35 cellular contexts compared by ENCODE assay signal in the genomic region with DNA sequence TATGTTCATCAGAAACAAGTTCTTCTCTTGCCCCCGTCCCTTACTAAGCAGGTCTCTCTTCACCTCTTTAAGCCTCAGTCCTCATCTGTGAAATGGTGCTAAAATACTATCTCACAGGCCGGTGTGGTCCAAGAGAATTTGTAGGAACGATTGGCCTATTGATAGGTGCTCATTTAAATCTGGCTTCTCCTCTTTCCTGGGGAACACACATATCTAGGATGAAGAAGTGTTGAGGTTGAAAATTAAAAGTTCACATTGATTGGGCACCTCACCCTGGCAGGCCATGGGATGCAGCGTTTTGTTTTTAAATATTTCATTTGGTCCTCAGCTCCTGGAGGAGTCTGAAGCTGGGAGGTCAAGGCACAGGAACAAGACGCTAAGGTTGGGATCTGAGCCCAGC. TPM values are rescaled to one million over a fixed set of nuclear protein-coding genes. Genes with fewer than 3 reads are reported as not detected.
"Had no signal": no experiment of that assay in that cellular context is flagged by ENCODE, and none has a peak within 500 bp of the region (broad histone marks: within the 10 kb centered on the region; RNA-seq: fewer than 3 reads in every experiment).

No MANE protein-coding gene starts in this region.

- H3K27me3 ChIP-seq: adrenal gland, ascending aorta, body of pancreas, brain microvascular endothelial cell, breast epithelium had no signal

- DNase-seq: activated effector memory CD4-positive, alpha-beta T cell treated with anti-CD3 and anti-CD28 coated beads, Interleukin-2, amount 50 U/mL, for 16 hours; activated effector memory CD4-positive, alpha-beta T cell treated with Interleukin-2 at 50 U/mL for 16 hours; activated gamma-delta T cell; activated gamma-delta T cell treated with Interleukin-2 at 50 U/mL for 16 hours; activated naive CD4-positive, alpha-beta T cell; activated naive CD4-positive, alpha-beta T cell treated with anti-CD3 and anti-CD28 coated beads for 36 hours; activated naive CD4-positive, alpha-beta T cell treated with anti-CD3 and anti-CD28 coated beads, Interleukin-2, amount 10 ng/mL, durations not matched to agents 7 days and 5 days; activated naive CD4-positive, alpha-beta T cell treated with anti-CD3 and anti-CD28 coated beads, Interleukin-2, amount 50 U/mL, for 16 hours; activated naive CD4-positive, alpha-beta T cell treated with Interleukin-2 at 50 U/mL for 16 hours; activated naive CD8-positive, alpha-beta T cell treated with anti-CD3 and anti-CD28 coated beads for 36 hours; activated naive CD8-positive, alpha-beta T cell treated with anti-CD3 and anti-CD28 coated beads, Interleukin-2, amount 10 ng/mL, durations not matched to agents 7 days and 5 days; activated naive CD8-positive, alpha-beta T cell treated with anti-CD3 and anti-CD28 coated beads, Interleukin-2, amount 50 U/mL, for 24 hours; activated T-cell treated with anti-CD3 and anti-CD28 coated beads, Interleukin-2, amount 50 U/mL, for 24 hours; activated T-cell treated with anti-CD3 and anti-CD28 coated beads, Interleukin-2, amount 50 U/mL, for 4 hours; activated T-cell treated with anti-CD3 and anti-CD28 coated beads, Interleukin-2, amount 50 U/mL, for 48 hours; activated T-cell treated with anti-CD3 and anti-CD28 coated beads, Interleukin-2, amount 50 U/mL, for 72 hours; adrenal gland; amniotic stem cell; aorta; body of pancreas; brain microvascular endothelial cell; central memory CD4-positive, alpha-beta T cell; cerebellar nuclear complex had no signal

- H3K9me3 ChIP-seq: adrenal gland, ascending aorta, body of pancreas, breast epithelium had no signal

- ATAC-seq: activated naive CD4-positive, alpha-beta T cell treated with anti-CD3 and anti-CD28 coated beads, Interleukin-2, amount 50 U/mL, for 72 hours; activated naive CD8-positive, alpha-beta T cell treated with anti-CD3 and anti-CD28 coated beads, Interleukin-2, amount 50 U/mL, for 24 hours; activated T-cell treated with anti-CD3 and anti-CD28 coated beads, Interleukin-2, amount 50 U/mL, for 4 hours; activated T-cell treated with anti-CD3 and anti-CD28 coated beads, Interleukin-2, amount 50 U/mL, for 72 hours; activated T-helper 17 cell treated with anti-CD3 and anti-CD28 coated beads, Interleukin-2, amount 50 U/mL, for 72 hours; body of pancreas had no signal

- H3K36me3 ChIP-seq: adrenal gland, brain microvascular endothelial cell, breast epithelium had no signal

- H3K4me1 ChIP-seq: adrenal gland, ascending aorta, breast epithelium had no signal

- H3K4me3 ChIP-seq: adrenal gland, ascending aorta, body of pancreas, breast epithelium, cardiac muscle cell had no signal

- H3K27ac ChIP-seq: adrenal gland, ascending aorta, body of pancreas, brain microvascular endothelial cell, breast epithelium, cardiac muscle cell had no signal

RNA-seq across cellular contexts. Expression of a gene that starts 8.9 kb away (rescaled TPM):
- total RNA-seq: activated naive CD4-positive, alpha-beta T cell treated with anti-CD3 and anti-CD28 coated beads for 36 hours; activated naive CD4-positive, alpha-beta T cell treated with anti-CD3 and anti-CD28 coated beads, Interleukin-2, amount 50 U/mL, for 72 hours; activated naive CD8-positive, alpha-beta T cell treated with anti-CD3 and anti-CD28 coated beads for 36 hours; activated naive CD8-positive, alpha-beta T cell treated with anti-CD3 and anti-CD28 coated beads, Interleukin-2, amount 10 ng/mL, durations not matched to agents 7 days and 5 days; activated T-cell treated with anti-CD3 and anti-CD28 coated beads, Interleukin-2, amount 50 U/mL, for 4 hours; activated T-cell treated with anti-CD3 and anti-CD28 coated beads, Interleukin-2, amount 50 U/mL, for 72 hours; activated T-helper 1 cell treated with anti-CD3 and anti-CD28 coated beads, Interleukin-12 subunit alpha, Interleukin-12 subunit beta, Interleukin-2, Interleukin-4 antibody, amounts not matched to agents 30 ng/mL and 10 ng/mL and 1 ng/mL, durations not matched to agents 14 hours and 24 hours and 36 hours; activated T-helper 17 cell treated with anti-CD3 and anti-CD28 coated beads, Interleukin-2, amount 50 U/mL, for 72 hours; activated T-helper 2 cell treated with anti-CD3 and anti-CD28 coated beads, Interferon-gamma antibody, Interleukin-2, Interleukin-4, amounts not matched to agents 10 μg/mL and 5 μg/mL and 100 μg/mL, durations not matched to agents 14 hours and 24 hours and 36 hours; adrenal gland; aorta; ascending aorta; astrocyte; body of pancreas; breast epithelium; bronchial epithelial cell; cardiac muscle cell; cardiac septum; cerebellum; chondrocyte had no signal
